In the genomic region with DNA sequence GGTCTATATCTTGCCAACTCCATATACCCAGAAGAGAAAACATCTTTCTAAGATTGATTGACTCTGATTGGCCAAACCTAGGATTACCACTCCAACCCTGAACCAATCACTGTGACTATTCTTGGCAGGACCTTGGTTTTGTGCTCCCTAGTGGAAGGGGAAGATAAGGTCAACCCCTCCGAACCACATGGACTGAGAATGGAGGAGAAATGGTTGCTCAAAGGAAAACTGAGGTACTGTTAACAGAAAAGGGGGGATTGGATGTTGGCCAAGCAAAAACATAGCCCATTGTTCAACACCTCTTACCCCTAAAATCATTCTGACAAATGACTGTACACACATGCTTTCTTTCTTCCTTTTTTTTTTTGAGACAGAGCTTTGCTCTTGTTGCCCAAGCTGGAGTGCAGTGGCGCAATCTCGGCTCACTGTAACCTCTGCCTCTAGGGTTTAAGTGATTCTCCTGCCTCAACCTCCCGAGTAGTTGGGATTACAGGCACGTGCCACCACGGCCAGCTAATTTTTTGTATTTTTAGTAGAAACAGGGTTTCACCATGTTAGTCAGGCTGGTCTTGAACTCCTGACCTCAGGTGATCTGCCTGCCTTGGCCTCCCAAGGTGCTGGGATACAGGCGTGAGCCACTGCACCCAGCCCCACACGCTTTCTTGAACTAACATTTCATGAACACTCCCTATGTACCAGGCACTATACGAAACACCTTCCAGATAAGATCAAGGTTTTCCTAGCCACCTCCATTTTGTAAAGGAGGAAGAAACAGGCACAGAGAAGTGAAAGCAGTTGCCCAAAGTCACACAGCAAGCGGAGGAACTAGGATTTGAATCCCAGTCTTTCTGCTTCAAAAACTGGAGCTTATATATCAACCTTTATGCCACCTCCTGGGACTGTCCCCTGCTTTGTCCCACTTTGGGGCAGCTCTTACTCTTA, we compare ENCODE assay signal across 1 cellular context.
TF ChIP-seq lines count a peak whose summit lies in the region.

No MANE protein-coding gene starts in this region.

TF ChIP-seq in SK-N-SH, 30 proteins besides CTCF, POLR2A, EP300 and RAD21:
- TF ChIP-seq RFX5 (IDR thresholded peaks at IDR 0.05; ENCODE audit: low read length) (no peak), YY1 (IDR thresholded peaks at IDR 0.05; ENCODE audit: low read depth) (no peak), SMC3 (IDR thresholded peaks at IDR 0.05; ENCODE audit: low read depth, low read length) (no peak), SIN3A (IDR thresholded peaks at IDR 0.05; ENCODE audit: borderline replicate concordance, low read depth, low read length) (no peak), EZH2phosphoT487 (IDR thresholded peaks at IDR 0.05; ENCODE audit: borderline replicate concordance, low read depth) (no peak), IRF3 (IDR thresholded peaks at IDR 0.05; ENCODE audit: low read depth, low read length) (no peak), ELF1 (IDR thresholded peaks at IDR 0.05) (no peak), GABPA (IDR thresholded peaks at IDR 0.05; ENCODE audit: low read depth) (no peak), GATA2 (CRISPR knock-in tag; IDR thresholded peaks at IDR 0.05) (no peak), USF2 (IDR thresholded peaks at IDR 0.05; ENCODE audit: borderline replicate concordance, low read depth, low read length) (no peak), POLR2AphosphoS5 (IDR thresholded peaks at IDR 0.05; ENCODE audit: low read depth, low read length) (no peak)
